In the genomic region with DNA sequence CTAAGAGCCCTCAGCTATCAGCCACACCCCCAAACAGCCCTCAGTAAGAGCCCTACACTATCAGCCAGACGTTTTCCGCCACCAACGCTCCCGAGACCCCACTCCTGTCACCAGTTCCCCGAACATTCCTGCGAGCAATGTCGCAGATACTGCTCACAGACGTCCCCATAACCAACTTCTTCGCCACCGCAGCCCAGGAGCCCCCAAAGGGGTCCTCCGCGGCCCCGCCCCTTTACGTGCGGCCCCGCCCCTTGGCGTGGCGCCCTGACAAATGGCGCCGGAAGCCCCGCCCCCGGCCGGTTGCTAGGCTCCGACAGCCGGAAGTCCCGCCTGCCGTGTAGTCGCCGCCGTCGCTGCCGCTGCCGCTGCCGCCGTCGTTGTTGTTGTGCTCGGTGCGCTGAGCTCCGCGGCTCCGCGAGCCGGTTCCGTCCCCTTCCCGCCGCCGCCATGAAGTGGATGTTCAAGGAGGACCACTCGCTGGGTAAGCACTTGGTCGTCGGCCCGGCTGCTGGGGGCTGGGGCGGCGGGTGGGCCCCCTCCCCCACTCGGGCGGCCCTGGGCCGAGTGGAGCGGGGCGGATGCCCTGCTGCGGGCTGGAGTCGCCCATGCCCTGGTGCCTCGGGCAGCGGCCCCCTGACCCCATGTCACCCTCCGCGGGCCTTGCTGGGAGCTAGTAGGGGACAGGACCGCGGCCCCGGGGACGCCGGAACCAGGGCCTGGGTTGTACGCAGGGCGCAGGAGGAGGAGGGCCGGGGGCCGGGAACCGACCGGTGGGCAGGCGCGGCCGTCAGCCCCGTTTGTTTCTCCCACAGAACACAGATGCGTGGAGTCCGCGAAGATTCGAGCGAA, we compare ENCODE assay signal across 8 cellular contexts. TPM values are rescaled to one million over a fixed set of nuclear protein-coding genes. Genes with fewer than 3 reads are reported as not detected.
DNase-seq lines count a peak whose midpoint lies in the region; ATAC-seq and TF ChIP-seq lines count a peak whose summit lies in the region.

A gene with protein sequence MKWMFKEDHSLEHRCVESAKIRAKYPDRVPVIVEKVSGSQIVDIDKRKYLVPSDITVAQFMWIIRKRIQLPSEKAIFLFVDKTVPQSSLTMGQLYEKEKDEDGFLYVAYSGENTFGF (plus strand): TSS at position 340 of the 849 bp plus-strand sequence. CDS start 108 bp downstream, at position 448.

- peak within 1 kb of the TSS; percentile 89 for H3K27ac Mint-ChIP-seq in CD4-positive, alpha-beta T cell

- no peaks in the 10 kb centered on the region for H3K9me3 ChIP-seq in CD4-positive, alpha-beta T cell (ENCODE audit: control insufficient read depth, low read length)

- peak; percentile 83 to 95 (median 87) for DNase-seq in CD4-positive, alpha-beta T cell
- DNase-seq in HL-60 (ENCODE audit: low read depth in 1 of 2, low spot score in 1 of 2) (peak; percentile 62 to 81), NK-92 (lab: John Stamatoyannopoulos, UW; ENCODE audit: unreplicated experiment) (peak; percentile 20), medulla oblongata (ENCODE audit: extremely low spot score) (peak; percentile 88)
- DNase-seq in effector CD8-positive, alpha-beta T cell (lab: John Stamatoyannopoulos, UW) = peak; percentile 89
- DNase-seq in stimulated activated CD4-positive, alpha-beta T cell treated with anti-CD3 and anti-CD28 coated beads, TNF-alpha, amount 100 ng/mL, for 48 hours (ENCODE audit: low read depth in 3 of 3) = peak; percentile 74 to 88 (median 80)

- no peaks in the 10 kb centered on the region for H3K27me3 ChIP-seq in CD4-positive, alpha-beta T cell (ENCODE audit: control insufficient read depth, insufficient read depth, low read length)
- H3K27me3 ChIP-seq in HL-60 (ENCODE audit: insufficient read depth, poor library complexity, severe bottlenecking) = peaks cover 2% of the 10 kb centered on the region

- peaks cover 51% of the 10 kb centered on the region for H3K36me3 Mint-ChIP-seq in CD4-positive, alpha-beta T cell (ENCODE audit: low read depth)

- peak within 1 kb of the TSS; percentile 98 for H3K4me3 ChIP-seq in HL-60 (replicated peaks; ENCODE audit: insufficient read depth, low read length)

- POLR2A ChIA-PET in CD4-positive, alpha-beta T cell (lab: Charles Lee) = interaction anchor here (0.6 to 3.8 kb wide), 16 partner anchors 11 to 900 kb away, joined by 3 to 59 read pairs (median 4); a partner anchor contains a TSS
- POLR2A ChIA-PET in activated CD8-positive, alpha-beta memory T cell treated with anti-CD3 and anti-CD28 coated beads for 36 hours (lab: Charles Lee) = interaction anchor here (0.5 to 1.8 kb wide), 6 partner anchors 10 to 67 kb away, joined by 3 to 8 read pairs (median 8); a partner anchor contains a TSS

- peaks cover 14% of the 10 kb centered on the region for H3K27me3 Mint-ChIP-seq in CD4-positive, alpha-beta T cell

- H3K27ac ChIP-seq in CD4-positive, alpha-beta T cell (ENCODE audit: low read depth, low read length) = peak within 1 kb of the TSS; percentile 76
- H3K27ac ChIP-seq in HL-60 (replicated peaks) = peak within 1 kb of the TSS; percentile 66

- peak; percentile 75 for ATAC-seq in CD4-positive, alpha-beta T cell (ENCODE audit: poor library complexity)
- ATAC-seq in GM19463 (IDR thresholded peaks at IDR 0.05; ENCODE audit: unreplicated experiment) = peak; percentile 70

- no peak for TF ChIP-seq CTCF in CD4-positive, alpha-beta T cell (IDR thresholded peaks at IDR 0.05)
- TF ChIP-seq CTCF in HL-60 (IDR thresholded peaks at IDR 0.05; ENCODE audit: insufficient read depth, low read length) = no peak

- intact Hi-C loops in CD4-positive, alpha-beta T cell (cut with DNase I, micrococcal nuclease) = loop anchor here (1.0 to 10.0 kb wide), 11 partner anchors 10 to 899 kb away; a partner anchor contains a TSS

- peak within 1 kb of the TSS; percentile 94 for H3K4me3 Mint-ChIP-seq in CD4-positive, alpha-beta T cell

- CTCF ChIA-PET in CD4-positive, alpha-beta T cell (lab: Charles Lee) = interaction anchor here (1.7 to 3.5 kb wide), 5 partner anchors 10 to 55 kb away, joined by 4 to 26 read pairs (median 10); a partner anchor contains a TSS
- CTCF ChIA-PET in activated CD8-positive, alpha-beta memory T cell treated with anti-CD3 and anti-CD28 coated beads for 36 hours (lab: Charles Lee) = interaction anchor here (1.1 kb wide), 1 partner anchor 49 kb away, joined by 3 read pairs; no protein-coding TSS in a partner anchor

- peaks cover 39% of the 10 kb centered on the region for H3K4me1 Mint-ChIP-seq in CD4-positive, alpha-beta T cell (ENCODE audit: low read depth)

- no peaks in the 10 kb centered on the region for H3K9me3 Mint-ChIP-seq in CD4-positive, alpha-beta T cell

RNA-seq across cellular contexts. Expression of the gene that starts here (rescaled TPM):
- total RNA-seq in CD4-positive, alpha-beta T cell = 10 to 100 TPM; 44.6 to 48.3 TPM
- 10 to 100 TPM; 69.9 to 71.8 TPM for total RNA-seq in activated CD8-positive, alpha-beta memory T cell treated with anti-CD3 and anti-CD28 coated beads for 36 hours

Comparison
In these comparisons a context has a peak if more than half of its experiments do, and no peak if none do; other contexts are left out.
1. Peak in every context shown above with its lines: DNase-seq, ATAC-seq, H3K4me3 ChIP-seq and H3K27ac ChIP-seq.
2. DNase-seq: peak in every context shown above with its lines; median percentile 89 in effector CD8-positive, alpha-beta T cell; 88 in medulla oblongata; 87 in CD4-positive, alpha-beta T cell; 80 in stimulated activated CD4-positive, alpha-beta T cell treated with anti-CD3 and anti-CD28 coated beads, TNF-alpha, amount 100 ng/mL, for 48 hours; 72 in HL-60; 20 in NK-92.